23 cellular contexts compared by ENCODE assay signal in genomic region chr1:182102042-182102416, GRCh38. TPM values are rescaled to one million over a fixed set of nuclear protein-coding genes. Genes with fewer than 3 reads are reported as not detected.
DNase-seq lines count a peak whose midpoint lies in the region; FAIRE-seq and TF ChIP-seq lines count a peak whose summit lies in the region.
"Had no signal": no experiment of that assay in that cellular context is flagged by ENCODE, and none has a peak within 500 bp of the region (broad histone marks: within the 10 kb centered on the region; RNA-seq: fewer than 3 reads in every experiment).

No MANE protein-coding gene starts in this region.

- H3K27me3 ChIP-seq in mammary epithelial cell (ENCODE audit: insufficient read depth, low read length) (no peaks in the 10 kb centered on the region), breast epithelium (no peaks in the 10 kb centered on the region), ectodermal cell (ENCODE audit: control insufficient read depth, insufficient read depth, low read length, poor library complexity, severe bottlenecking) (no peaks in the 10 kb centered on the region), mesendoderm (ENCODE audit: insufficient read depth, low read length, poor library complexity) (no peaks in the 10 kb centered on the region), Peyer's patch (no peaks in the 10 kb centered on the region)

- no peaks in the 10 kb centered on the region for H3K79me1 ChIP-seq in mesendoderm (ENCODE audit: low read length)

- H3K23ac ChIP-seq in mesendoderm (ENCODE audit: low read length), result no peak overlapping the region

- H3K36me3 ChIP-seq in mammary epithelial cell (ENCODE audit: insufficient read depth, low read length) (no peaks in the 10 kb centered on the region), breast epithelium (no peaks in the 10 kb centered on the region), ectodermal cell (ENCODE audit: control insufficient read depth, insufficient read depth, low read length) (no peaks in the 10 kb centered on the region), mesendoderm (ENCODE audit: control insufficient read depth, insufficient read depth, low read length) (no peaks in the 10 kb centered on the region), Peyer's patch (no peaks in the 10 kb centered on the region)

- TF ChIP-seq POLR2A in breast epithelium (IDR thresholded peaks at IDR 0.05) (no peak), Peyer's patch (IDR thresholded peaks at IDR 0.05) (no peak)

- CTCF ChIA-PET in mammary epithelial cell (lab: Charles Lee; ENCODE audit: low non-redundant PET), result no interaction called here

- no peak for TF ChIP-seq CTCF in mammary epithelial cell (conservative IDR thresholded peaks at IDR 0.05 in 1 of 2, IDR thresholded peaks at IDR 0.05 in 1 of 2; ENCODE audit: extremely low read depth in 1 of 2, insufficient read depth in 1 of 2, low read depth in 1 of 2, low read length in 2 of 2)
- TF ChIP-seq CTCF in breast epithelium (IDR thresholded peaks at IDR 0.05), result no peak
- no peak for TF ChIP-seq CTCF in Peyer's patch (IDR thresholded peaks at IDR 0.05)

- peak overlapping the region; percentile 82 for H3K4me2 ChIP-seq in mammary epithelial cell (ENCODE audit: insufficient read depth, low read depth, low read length)
- no peak overlapping the region for H3K4me2 ChIP-seq in mesendoderm (ENCODE audit: low read length)

- dilution Hi-C loops in mammary epithelial cell (cut with HindIII; ENCODE audit: low sequenced_read_pairs), result no loop called here

- no peaks in the 10 kb centered on the region for H4K20me1 ChIP-seq in mammary epithelial cell (ENCODE audit: insufficient read depth, low read length)

- no peak overlapping the region for H3K18ac ChIP-seq in mesendoderm (ENCODE audit: low read length)

- H4K8ac ChIP-seq in mesendoderm (ENCODE audit: low read depth, low read length), result no peak overlapping the region

- no peak overlapping the region for H4K5ac ChIP-seq in mesendoderm (ENCODE audit: low read length)

- intact Hi-C loops in mammary epithelial cell (cut with micrococcal nuclease) (no loop called here), breast epithelium (cut with DNase I; ENCODE audit: low total_unique reads) (no loop called here)

- H2BK120ac ChIP-seq in mesendoderm (ENCODE audit: low read depth, low read length), result no peak overlapping the region

- no peak for FAIRE-seq in frontal cortex (lab: Jason Lieb, UNC)
- FAIRE-seq: GM12878 had no signal

- no peak overlapping the region for H2AK5ac ChIP-seq in mesendoderm (ENCODE audit: low read length)

- H3K4me1 ChIP-seq in mammary epithelial cell (ENCODE audit: insufficient read depth, low read length) (peaks cover 20% of the 10 kb centered on the region), breast epithelium (no peaks in the 10 kb centered on the region), ectodermal cell (ENCODE audit: control insufficient read depth, insufficient read depth, low read length) (peaks cover 15% of the 10 kb centered on the region), mesendoderm (ENCODE audit: control insufficient read depth, low read depth, low read length) (peaks cover 8% of the 10 kb centered on the region), Peyer's patch (no peaks in the 10 kb centered on the region)

- H3K4me3 ChIP-seq in mammary epithelial cell (replicated peaks in 1 of 3; ENCODE audit: insufficient read depth in 1 of 3, low read depth in 2 of 3, low read length in 3 of 3), result no peak overlapping the region
- H3K4me3 ChIP-seq in breast epithelium, result no peak overlapping the region
- no peak overlapping the region for H3K4me3 ChIP-seq in ectodermal cell (ENCODE audit: insufficient read depth, low read depth, low read length)
- no peak overlapping the region for H3K4me3 ChIP-seq in mesendoderm (ENCODE audit: low read length)
- no peak overlapping the region for H3K4me3 ChIP-seq in Peyer's patch
- H3K4me3 ChIP-seq: GM12878, GM23248, lung had no signal

- in situ Hi-C loops in mammary epithelial cell (cut with MboI; ENCODE audit: low sequenced_read_pairs in 2 of 2), result no loop called here

- H3K4ac ChIP-seq in mesendoderm (ENCODE audit: low read depth, low read length), result peak overlapping the region; percentile 2

- DNase-seq in mammary epithelial cell (no peak), breast epithelium (ENCODE audit: low spot score in 2 of 2) (no peak), mesendoderm (no peak), NCI-H526 (lab: John Stamatoyannopoulos, UW) (no peak), T-helper 9 cell (no peak), Peyer's patch (no peak), frontal cortex (ENCODE audit: low spot score in 2 of 2) (no peak)
- DNase-seq: activated CD4-positive, alpha-beta T cell treated with anti-CD3 and anti-CD28 coated beads, Interleukin-2, amount 10 ng/mL, durations not matched to agents 7 days and 5 days; GM23248; NCI-H1092 treated with DMSO at 0.1 percent for 48 hours; NCI-H187 treated with DMSO at 0.1 percent for 48 hours; NCI-H2171 treated with DMSO at 0.1 percent for 48 hours; NCI-H524 treated with DMSO at 0.1 percent for 48 hours; SIG-M5; stimulated activated CD4-positive, alpha-beta T cell treated with anti-CD3 and anti-CD28 coated beads, Interleukin-4, amount 100 ng/mL, for 24 hours; substantia nigra had no signal

- no TSS peak for BruUV-seq in mammary epithelial cell (replicated peaks; lab: Mats Ljungman, UMichigan)

- no peaks in the 10 kb centered on the region for H3K9me3 ChIP-seq in mammary epithelial cell (replicated peaks; ENCODE audit: insufficient read depth, low read length)
- H3K9me3 ChIP-seq in breast epithelium, result no peaks in the 10 kb centered on the region
- H3K9me3 ChIP-seq in ectodermal cell (ENCODE audit: control insufficient read depth, low read length), result no peaks in the 10 kb centered on the region
- no peaks in the 10 kb centered on the region for H3K9me3 ChIP-seq in Peyer's patch

- no peak overlapping the region for H2BK15ac ChIP-seq in mesendoderm (replicated peaks; ENCODE audit: low read depth)

- H3K27ac ChIP-seq in mammary epithelial cell (ENCODE audit: insufficient read depth, low read depth, low read length) (peak overlapping the region; percentile 38), breast epithelium (peak overlapping the region in 1 of 2 donors; percentile 9), ectodermal cell (ENCODE audit: insufficient read depth, low read depth, low read length, poor library complexity, severe bottlenecking) (peak overlapping the region; percentile 82), mesendoderm (ENCODE audit: low read depth, low read length) (no peak overlapping the region), Peyer's patch (no peak overlapping the region)
- H3K27ac ChIP-seq: 22Rv1, GM23248 had no signal

- no peak overlapping the region for H3K56ac ChIP-seq in mesendoderm (ENCODE audit: low read length)

- H3K9ac ChIP-seq in mammary epithelial cell (ENCODE audit: insufficient read depth, low read length), result no peak overlapping the region
- H3K9ac ChIP-seq in mesendoderm (ENCODE audit: low read length), result no peak overlapping the region
- H3K9ac ChIP-seq: GM23248 had no signal

- H3K79me2 ChIP-seq in mammary epithelial cell (ENCODE audit: insufficient read depth, low read length) (no peaks in the 10 kb centered on the region), mesendoderm (ENCODE audit: control insufficient read depth, insufficient read depth, low read length) (no peaks in the 10 kb centered on the region)

- H2AFZ ChIP-seq in mammary epithelial cell (ENCODE audit: low read depth, low read length), result peak overlapping the region; percentile 18
- H2AFZ ChIP-seq: GM23248 had no signal

- no peak overlapping the region for H2BK5ac ChIP-seq in mesendoderm (ENCODE audit: low read length)

- 100% methylated on average over 3 of the region's 3 CpGs for WGBS in mammary epithelial cell (ENCODE audit: low coverage, missing lambda C conversion rate)
- WGBS in ectodermal cell, 2 experiments, result 97 to 98% methylated on average over 2 of the region's 3 CpGs
- no CpG with 5 or more reads among the region's 3 CpGs for WGBS in mesendoderm (ENCODE audit: extremely low coverage, insufficient coverage, low lambda C conversion rate)

RNA-seq across cellular contexts. Expression of gene ZNF648, which starts 40.5 kb away (rescaled TPM):
- total RNA-seq in mammary epithelial cell (1 to 10 TPM in 1 of 2 donors, under 1 TPM in 1; 0.07 to 1.3 TPM), breast epithelium (1 to 10 TPM in 2 of 3 donors, not detected in 1; 3.2 to 3.3 TPM), Peyer's patch (not detected), frontal cortex (under 0.01 TPM)
- polyA plus RNA-seq in mammary epithelial cell, result 0.02 TPM
- 1.0 TPM for polyA minus RNA-seq in mammary epithelial cell
- polyA plus RNA-seq in ectodermal cell (2013, experiment 1 of 4), result 0.52 TPM
- 0.64 TPM for polyA plus RNA-seq in ectodermal cell (2013, experiment 2 of 4)
- polyA plus RNA-seq in ectodermal cell (2013, experiment 3 of 4), result 0.37 TPM
- 0.53 TPM for polyA plus RNA-seq in ectodermal cell (2013, experiment 4 of 4)
- polyA plus RNA-seq in mesendoderm (2013, experiment 1 of 2), result 0.28 TPM
- 0.27 TPM for polyA plus RNA-seq in mesendoderm (2013, experiment 2 of 2)
- total RNA-seq: activated CD4-positive, alpha-beta T cell treated with anti-CD3 and anti-CD28 coated beads, Interleukin-2, amount 10 ng/mL, durations not matched to agents 7 days and 5 days; cardiac septum; GM12878; GM23248 had no signal
- polyA plus RNA-seq: CD14-positive monocyte, GM23248, IgD-negative memory B cell had no signal

Comparison
In these comparisons a context has a peak if more than half of its experiments do, and no peak if none do; other contexts are left out.
1. H3K27ac ChIP-seq: peak in mammary epithelial cell (single experiment) and ectodermal cell (single experiment); none in mesendoderm (single experiment) and Peyer's patch (0 of 4).